In genomic region chr2:219352448-219353023, GRCh38 we compare ENCODE assay signal across 8 cellular contexts. TPM values are rescaled to one million over a fixed set of nuclear protein-coding genes. Genes with fewer than 3 reads are reported as not detected.
A peak's percentile ranks its signal among the peaks of the same experiment; 100 is the strongest.
DNase-seq lines count a peak whose midpoint lies in the region; ATAC-seq and TF ChIP-seq lines count a peak whose summit lies in the region.

No MANE protein-coding gene starts in this region.

- H3K36me3 Mint-ChIP-seq in naive thymus-derived CD4-positive, alpha-beta T cell: no peaks in the 10 kb centered on the region

- peaks cover 43 to 64% (median 48%) of the 10 kb centered on the region in 5 donors for H3K27me3 Mint-ChIP-seq in naive thymus-derived CD4-positive, alpha-beta T cell

- WGBS in stomach, 5 donors: 10 to 24% (median 12%) methylated on average over 5 of the region's 5 CpGs

- H3K4me3 Mint-ChIP-seq in naive thymus-derived CD4-positive, alpha-beta T cell: no peak overlapping the region

- CTCF ChIA-PET in naive thymus-derived CD4-positive, alpha-beta T cell (lab: Charles Lee): interaction anchor here (1.3 to 1.7 kb wide), 3 partner anchors 9 to 58 kb away, joined by 3 to 5 read pairs (median 4); no protein-coding TSS in a partner anchor

- POLR2A ChIA-PET in naive thymus-derived CD4-positive, alpha-beta T cell (lab: Charles Lee): no interaction called here

- no peak overlapping the region for H3K27ac Mint-ChIP-seq in naive thymus-derived CD4-positive, alpha-beta T cell

- no peaks in the 10 kb centered on the region for H3K4me1 Mint-ChIP-seq in naive thymus-derived CD4-positive, alpha-beta T cell

- TF ChIP-seq EP300 in stomach (IDR thresholded peaks at IDR 0.05): no peak

- no peaks in the 10 kb centered on the region for H3K9me3 ChIP-seq in naive thymus-derived CD4-positive, alpha-beta T cell (ENCODE audit: control insufficient read depth in 2 of 3, low read length in 3 of 3)
- no peaks in the 10 kb centered on the region for H3K9me3 ChIP-seq in stomach

- H3K4me1 ChIP-seq in naive thymus-derived CD4-positive, alpha-beta T cell (ENCODE audit: control insufficient read depth in 2 of 2, insufficient read depth in 2 of 2, low read length in 2 of 2): no peaks in the 10 kb centered on the region
- no peaks in the 10 kb centered on the region for H3K4me1 ChIP-seq in stomach

- no peak overlapping the region for H3K4me3 ChIP-seq in epithelial cell of esophagus (ENCODE audit: low read length)
- H3K4me3 ChIP-seq in naive thymus-derived CD4-positive, alpha-beta T cell (ENCODE audit: low read length): no peak overlapping the region
- no peak overlapping the region for H3K4me3 ChIP-seq in stomach

- intact Hi-C loops in naive thymus-derived CD4-positive, alpha-beta T cell (cut with micrococcal nuclease): loop anchor here (1.0 to 5.0 kb wide), 8 partner anchors 35 to 294 kb away; partner anchors contain the start of genes NHEJ1 (in 2 of the 2), DNPEP (in 1 of the 2) and PTPRN (in 1 of the 2)
- intact Hi-C loops in stomach (cut with DNase I; ENCODE audit: low total_unique reads): no loop called here

- H3K36me3 ChIP-seq in naive thymus-derived CD4-positive, alpha-beta T cell (ENCODE audit: control insufficient read depth in 2 of 3, insufficient read depth in 3 of 3, low read length in 3 of 3): no peaks in the 10 kb centered on the region
- H3K36me3 ChIP-seq in stomach: no peaks in the 10 kb centered on the region

- DNase-seq in Daoy (ENCODE audit: low read depth): peak; percentile 60
- DNase-seq in NOMO-1 treated with DMSO at 0.1 percent for 48 hours (lab: John Stamatoyannopoulos, UW; ENCODE audit: unreplicated experiment): peak; percentile 62
- peak; percentile 3 for DNase-seq in activated CD8-positive, alpha-beta memory T cell treated with anti-CD3 and anti-CD28 coated beads, Interleukin-2, amount 50 U/mL, for 1 hour (ENCODE audit: extremely low read depth)
- DNase-seq in epithelial cell of esophagus (ENCODE audit: low read depth): peak; percentile 69
- DNase-seq in naive thymus-derived CD4-positive, alpha-beta T cell: peak; percentile 25 to 66 (median 58)
- peak; percentile 63 for DNase-seq in stomach
- DNase-seq in cerebellar nuclear complex (lab: John Stamatoyannopoulos, UW): no peak

- no peaks in the 10 kb centered on the region for H3K9me3 Mint-ChIP-seq in naive thymus-derived CD4-positive, alpha-beta T cell

- TF ChIP-seq CTCF in epithelial cell of esophagus (IDR thresholded peaks at IDR 0.05; ENCODE audit: insufficient read depth, low read depth, low read length, missing control alignments): peak; percentile 75
- peak in 4 of 7 experiments; percentile 27 to 57 (median 37) for TF ChIP-seq CTCF in stomach (IDR thresholded peaks at IDR 0.05)

- peak; percentile 69 for ATAC-seq in HG03342 (IDR thresholded peaks at IDR 0.05; ENCODE audit: unreplicated experiment)
- peak; percentile 87 for ATAC-seq in naive thymus-derived CD4-positive, alpha-beta T cell

- no peak overlapping the region for H3K27ac ChIP-seq in naive thymus-derived CD4-positive, alpha-beta T cell (ENCODE audit: low read depth, low read length)
- no peak overlapping the region for H3K27ac ChIP-seq in stomach

- TF ChIP-seq POLR2A in stomach (IDR thresholded peaks at IDR 0.05): no peak

- H3K27me3 ChIP-seq in naive thymus-derived CD4-positive, alpha-beta T cell (ENCODE audit: control insufficient read depth in 2 of 2, insufficient read depth in 2 of 2, low read length in 2 of 2): no peaks in the 10 kb centered on the region
- H3K27me3 ChIP-seq in stomach: peaks cover 0 to 88% (median 23%) of the 10 kb centered on the region in 3 donors

RNA-seq across cellular contexts. Expression of gene RESP18, which starts 20.0 kb away (rescaled TPM):
- not detected in 2 replicates for total RNA-seq in Daoy (2014; rRNA removed; shearing (Covaris generic))
- not detected for total RNA-seq in naive thymus-derived CD4-positive, alpha-beta T cell
- polyA plus RNA-seq in naive thymus-derived CD4-positive, alpha-beta T cell: not detected
- total RNA-seq in stomach: not detected
- not detected for polyA plus RNA-seq in stomach

RNA-seq across cellular contexts. Expression of gene DNPEP, which starts 35.2 kb away (rescaled TPM):
- 72.1 and 94.6 TPM in 2 replicates for total RNA-seq in Daoy (2014; rRNA removed; shearing (Covaris generic))
- total RNA-seq in naive thymus-derived CD4-positive, alpha-beta T cell: 100 to 1,000 TPM in 1 of 5 experiments, 10 to 100 TPM in 4; 72.3 to 115 (median 73.9) TPM
- polyA plus RNA-seq in naive thymus-derived CD4-positive, alpha-beta T cell: 10 to 100 TPM; 57.5 to 61.2 TPM
- 100 to 1,000 TPM in 1 of 5 donors, 10 to 100 TPM in 4; 32.7 to 147 (median 46.4) TPM for total RNA-seq in stomach
- polyA plus RNA-seq in stomach: 100 to 1,000 TPM in 2 of 3 donors, 10 to 100 TPM in 1; 69.2 to 114 (median 105) TPM

RNA-seq across cellular contexts. Expression of gene PTPRN, which starts 43.3 kb away (rescaled TPM):
- 0.21 and 1.3 TPM in 2 replicates for total RNA-seq in Daoy (2014; rRNA removed; shearing (Covaris generic))
- under 1 TPM in 1 of 5 experiments, not detected in 4; 0.48 TPM for total RNA-seq in naive thymus-derived CD4-positive, alpha-beta T cell
- polyA plus RNA-seq in naive thymus-derived CD4-positive, alpha-beta T cell: not detected
- total RNA-seq in stomach: 10 to 100 TPM in 1 of 5 donors, 1 to 10 TPM in 3, not detected in 1; 2.8 to 11.3 (median 7.4) TPM
- 1 to 10 TPM; 1.1 to 3.6 (median 1.5) TPM for polyA plus RNA-seq in stomach

Comparison
In these comparisons a context has a peak if more than half of its experiments do, and no peak if none do; other contexts are left out.
1. DNase-seq: peak in Daoy (single experiment), NOMO-1 treated with DMSO at 0.1 percent for 48 hours (single experiment), activated CD8-positive, alpha-beta memory T cell treated with anti-CD3 and anti-CD28 coated beads, Interleukin-2, amount 50 U/mL, for 1 hour (single experiment), epithelial cell of esophagus (single experiment), naive thymus-derived CD4-positive, alpha-beta T cell (9 of 9) and stomach (single experiment); none in cerebellar nuclear complex (0 of 2).